In the genomic region with DNA sequence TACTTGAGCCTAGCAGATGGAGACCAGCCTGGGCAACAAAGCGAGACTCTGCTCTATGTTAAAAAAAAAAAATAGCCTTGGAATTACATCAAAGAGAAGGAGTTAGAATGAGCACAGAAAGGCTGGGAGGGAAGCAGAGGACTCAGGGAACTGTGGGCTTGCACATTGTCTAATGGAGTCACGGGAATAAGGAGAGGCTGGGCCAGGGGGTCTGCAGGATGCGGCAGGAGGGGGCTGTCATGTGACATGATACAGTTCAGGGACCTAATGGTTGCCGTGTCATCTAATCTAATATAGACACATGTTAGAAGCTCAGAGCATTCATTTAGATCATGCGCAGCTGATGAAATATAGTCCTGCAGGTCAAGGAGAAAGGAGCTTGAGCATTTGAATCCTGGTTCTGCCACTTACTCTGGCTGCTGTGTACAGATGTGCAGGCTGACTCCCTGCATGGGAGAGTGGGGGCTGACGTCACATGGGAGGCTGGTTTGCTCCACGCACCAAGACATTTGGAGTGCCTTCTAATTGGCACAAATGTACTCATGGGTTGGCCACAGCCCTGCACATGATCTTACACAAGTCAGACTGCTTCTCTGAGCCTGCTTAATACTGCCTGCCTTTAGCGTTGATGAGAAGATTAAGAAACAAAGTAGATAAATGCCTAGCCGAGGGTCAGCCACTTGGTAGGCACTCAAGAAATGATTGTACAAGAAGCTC, we compare ENCODE assay signal across 8 cellular contexts. TPM values are rescaled to one million over a fixed set of nuclear protein-coding genes. Genes with fewer than 3 reads are reported as not detected.
DNase-seq lines count a peak whose midpoint lies in the region; ATAC-seq and TF ChIP-seq lines count a peak whose summit lies in the region.

No MANE protein-coding gene starts in this region.

- H3K27me3 Mint-ChIP-seq in stimulated activated naive CD8-positive, alpha-beta T cell treated with anti-CD3 and anti-CD28 coated beads, Interleukin-15, amount 100 ng/mL, for 72 hours: no peaks in the 10 kb centered on the region

- peaks cover 0 to 37% (median 22%) of the 10 kb centered on the region in 12 donors for H3K4me1 ChIP-seq in heart left ventricle

- peak; percentile 6 for ATAC-seq in HG03460 (IDR thresholded peaks at IDR 0.05; ENCODE audit: unreplicated experiment)
- ATAC-seq in heart left ventricle: peak in 2 of 4 donors; percentile 33 to 59
- ATAC-seq in stimulated activated naive CD8-positive, alpha-beta T cell treated with anti-CD3 and anti-CD28 coated beads, Interleukin-15, amount 100 ng/mL, for 72 hours: peak; percentile 48
- ATAC-seq in GM18505 (IDR thresholded peaks at IDR 0.05; ENCODE audit: unreplicated experiment): no peak

- no peak for TF ChIP-seq POLR2A in heart left ventricle (IDR thresholded peaks at IDR 0.05)
- TF ChIP-seq POLR2A in GM18505 (IDR thresholded peaks at IDR 0.05; ENCODE audit: borderline replicate concordance, extremely low read depth, insufficient read depth, insufficient read length): no peak

- 82 to 88% (median 84%) methylated on average over 9 of the region's 9 CpGs for WGBS in heart left ventricle, 4 donors

- H3K9me3 Mint-ChIP-seq in stimulated activated naive CD8-positive, alpha-beta T cell treated with anti-CD3 and anti-CD28 coated beads, Interleukin-15, amount 100 ng/mL, for 72 hours: no peaks in the 10 kb centered on the region

- intact Hi-C loops in heart left ventricle (cut with DNase I): loop anchor here in 4 of 10 donors (5.0 to 10.0 kb wide), 3 partner anchors 59 to 81 kb away; a partner anchor contains a TSS

- peaks cover 0 to 3% (median 0%) of the 10 kb centered on the region in 12 donors for H3K9me3 ChIP-seq in heart left ventricle

- TF ChIP-seq CTCF in AG10803 (conservative IDR thresholded peaks at IDR 0.05; ENCODE audit: low read length): no peak
- TF ChIP-seq CTCF in heart left ventricle (IDR thresholded peaks at IDR 0.05): no peak

- peak overlapping the region in 4 of 12 donors; percentile 75 to 96 (median 88) for H3K27ac ChIP-seq in heart left ventricle

- no peaks in the 10 kb centered on the region for H3K27me3 ChIP-seq in heart left ventricle

- peaks cover 56% of the 10 kb centered on the region for H3K4me1 Mint-ChIP-seq in stimulated activated naive CD8-positive, alpha-beta T cell treated with anti-CD3 and anti-CD28 coated beads, Interleukin-15, amount 100 ng/mL, for 72 hours

- peak overlapping the region; percentile 86 to 90 for H3K4me3 Mint-ChIP-seq in stimulated activated naive CD8-positive, alpha-beta T cell treated with anti-CD3 and anti-CD28 coated beads, Interleukin-15, amount 100 ng/mL, for 72 hours

- H3K36me3 ChIP-seq in heart left ventricle: no peaks in the 10 kb centered on the region

- peak; percentile 91 for DNase-seq in AG10803 (ENCODE audit: low read depth)
- peak; percentile 38 to 53 for DNase-seq in activated CD4-positive, alpha-beta T cell treated with anti-CD3 and anti-CD28 coated beads, Interleukin-2, amount 50 U/mL, for 48 hours
- DNase-seq in heart left ventricle: peak in 3 of 5 donors; percentile 17 to 66 (median 55)
- no peak for DNase-seq in stimulated activated naive CD8-positive, alpha-beta T cell treated with anti-CD3 and anti-CD28 coated beads, Interleukin-15, amount 100 ng/mL, for 72 hours
- no peak for DNase-seq in HT-29 (ENCODE audit: low spot score)
- no peak for DNase-seq in kidney tubule cell (ENCODE audit: low spot score)

- H3K4me3 ChIP-seq in AG10803 (ENCODE audit: low read length): no peak overlapping the region; the same call in 1 of the 2 replicates
- peak overlapping the region in 1 of 12 donors; percentile 62 for H3K4me3 ChIP-seq in heart left ventricle

- peak overlapping the region; percentile 98 to 99 for H3K27ac Mint-ChIP-seq in stimulated activated naive CD8-positive, alpha-beta T cell treated with anti-CD3 and anti-CD28 coated beads, Interleukin-15, amount 100 ng/mL, for 72 hours

RNA-seq across cellular contexts. Expression of a gene that starts 32.7 kb away (rescaled TPM):
- total RNA-seq in heart left ventricle: under 1 TPM in 1 of 9 donors, not detected in 8; 0.13 TPM
- under 1 TPM in 1 of 2 donors, not detected in 1; 0.06 TPM for polyA plus RNA-seq in heart left ventricle
- total RNA-seq in HT-29 (2014; rRNA removed; shearing (Covaris generic)): 0.03 TPM in 1 of 2 replicates, not detected in the other

RNA-seq across cellular contexts. Expression of a gene that starts 57.8 kb away (rescaled TPM):
- 10 to 100 TPM; 73.0 to 95.3 (median 79.4) TPM for total RNA-seq in heart left ventricle
- 100 to 1,000 TPM in 1 of 2 donors, 10 to 100 TPM in 1; 91.3 to 197 TPM for polyA plus RNA-seq in heart left ventricle
- 27.7 and 28.8 TPM in 2 replicates for total RNA-seq in HT-29 (2014; rRNA removed; shearing (Covaris generic))

Comparison
In these comparisons a context has a peak if more than half of its experiments do, and no peak if none do; other contexts are left out.
1. DNase-seq: peak in AG10803 (single experiment), activated CD4-positive, alpha-beta T cell treated with anti-CD3 and anti-CD28 coated beads, Interleukin-2, amount 50 U/mL, for 48 hours (2 of 2) and heart left ventricle (3 of 5); none in stimulated activated naive CD8-positive, alpha-beta T cell treated with anti-CD3 and anti-CD28 coated beads, Interleukin-15, amount 100 ng/mL, for 72 hours (0 of 2), HT-29 (single experiment) and kidney tubule cell (single experiment).